In the genomic region with DNA sequence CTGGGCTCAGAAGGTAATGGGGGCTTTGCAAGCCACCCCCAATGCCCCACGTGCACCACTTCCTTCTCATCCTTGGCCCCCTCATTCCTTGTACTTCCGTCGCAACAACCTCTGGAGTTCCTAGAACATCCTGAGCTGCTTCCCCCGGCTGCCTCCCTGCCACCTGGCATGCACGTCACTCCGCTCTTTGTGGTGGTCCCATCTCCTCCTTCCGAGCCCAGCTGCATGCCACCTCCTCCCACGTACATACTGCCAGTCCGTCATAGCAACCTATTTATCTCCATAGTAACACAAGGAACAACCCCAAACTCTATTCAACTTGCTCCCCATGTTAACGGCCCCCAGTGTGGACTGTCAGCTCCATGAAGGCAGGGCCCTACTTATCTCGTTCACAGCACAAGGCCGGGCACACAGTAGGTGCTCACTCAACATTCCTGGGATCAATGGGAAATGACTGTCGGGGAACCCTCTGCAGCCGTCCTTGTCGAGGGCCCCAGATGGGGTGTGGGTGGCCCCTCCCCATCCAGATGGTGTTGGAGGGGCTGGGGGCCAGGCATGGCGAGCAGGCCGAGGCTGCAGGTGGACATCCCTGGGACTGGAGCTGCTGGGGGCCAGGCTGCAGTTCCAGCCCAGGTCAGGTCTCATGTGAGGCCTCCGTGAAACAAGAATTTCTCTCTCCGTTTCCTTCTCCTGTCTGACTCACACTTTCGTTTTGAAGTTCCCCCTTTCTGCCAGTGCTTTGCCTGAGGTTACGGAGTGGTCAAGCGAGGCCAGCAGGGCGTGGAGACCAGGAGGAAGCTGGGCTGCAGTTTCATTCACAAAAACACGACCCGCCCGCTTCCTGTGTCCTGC, we compare ENCODE assay signal across 8 cellular contexts. TPM values are rescaled to one million over a fixed set of nuclear protein-coding genes. Genes with fewer than 3 reads are reported as not detected.
DNase-seq lines count a peak whose midpoint lies in the region; ATAC-seq lines count a peak whose summit lies in the region.

No MANE protein-coding gene starts in this region.

- H3K4me3 ChIP-seq in CD8-positive, alpha-beta memory T cell (ENCODE audit: low read length): peak overlapping the region; percentile 52
- H3K4me3 ChIP-seq in duodenal mucosa (ENCODE audit: low read depth in 1 of 2, low read length in 2 of 2) (peak overlapping the region; percentile 38 to 46), mesenchymal stem cell (ENCODE audit: insufficient read depth in 1 of 2, low read depth in 1 of 2, low read length in 2 of 2) (peak overlapping the region in 1 of 2 experiments; percentile 45), urinary bladder (ENCODE audit: low read depth, low read length) (no peak overlapping the region)

- H4K8ac ChIP-seq in mesenchymal stem cell (ENCODE audit: low read length): peak overlapping the region; percentile 92

- H3K4me2 ChIP-seq in mesenchymal stem cell (ENCODE audit: low read length, poor library complexity, severe bottlenecking): peak overlapping the region; percentile 39

- no peaks in the 10 kb centered on the region for H3K27me3 ChIP-seq in CD8-positive, alpha-beta memory T cell (ENCODE audit: insufficient read depth, low read length, poor library complexity, severe bottlenecking)
- H3K27me3 ChIP-seq in duodenal mucosa (ENCODE audit: control insufficient read depth in 1 of 2, insufficient read depth in 2 of 2, low read length in 2 of 2) (no peaks in the 10 kb centered on the region), mesenchymal stem cell (ENCODE audit: control insufficient read depth in 1 of 2, insufficient read depth in 1 of 2, low read length in 2 of 2) (no peaks in the 10 kb centered on the region)

- peak overlapping the region; percentile 20 for H2AFZ ChIP-seq in mesenchymal stem cell (ENCODE audit: low read depth, low read length)

- 20% methylated on average over 26 of the region's 26 CpGs for WGBS in mesenchymal stem cell
- 50% methylated on average over 26 of the region's 26 CpGs for WGBS in urinary bladder

- peak overlapping the region; percentile 66 for H3K27ac ChIP-seq in CD8-positive, alpha-beta memory T cell (ENCODE audit: low read depth, low read length)
- H3K27ac ChIP-seq in duodenal mucosa (ENCODE audit: low read depth, low read length) (peak overlapping the region; percentile 84), mesenchymal stem cell (ENCODE audit: low read length, poor library complexity, severe bottlenecking) (peak overlapping the region; percentile 76), urinary bladder (ENCODE audit: low read depth) (peak overlapping the region; percentile 70)

- peak overlapping the region; percentile 76 to 98 (median 94) for H3K27ac Mint-ChIP-seq in CD8-positive, alpha-beta memory T cell

- H3K9me3 ChIP-seq in CD8-positive, alpha-beta memory T cell (ENCODE audit: low read length): no peaks in the 10 kb centered on the region
- H3K9me3 ChIP-seq in duodenal mucosa (ENCODE audit: control insufficient read depth in 1 of 2, low read length in 2 of 2): no peaks in the 10 kb centered on the region
- H3K9me3 ChIP-seq in mesenchymal stem cell (ENCODE audit: control insufficient read depth, low read length): no peaks in the 10 kb centered on the region

- peak overlapping the region; percentile 99 for H4K91ac ChIP-seq in mesenchymal stem cell (ENCODE audit: low read length)

- peaks cover 0 to 3% (median 0%) of the 10 kb centered on the region in 5 donors for H3K9me3 Mint-ChIP-seq in CD8-positive, alpha-beta memory T cell

- no peaks in the 10 kb centered on the region for H3K36me3 Mint-ChIP-seq in CD8-positive, alpha-beta memory T cell

- POLR2A ChIA-PET in CD8-positive, alpha-beta memory T cell (lab: Charles Lee): interaction anchor here (0.8 kb wide), 1 partner anchor 14 kb away, joined by 3 read pairs; no protein-coding TSS in a partner anchor

- DNase-seq in CD8-positive, alpha-beta memory T cell: peak in 3 of 5 donors; percentile 71 to 77 (median 76)
- DNase-seq in SW480 (ENCODE audit: low spot score) (peak; percentile 96), mesenchymal stem cell (peak; percentile 93), 8988T (no peak)

- peak overlapping the region; percentile 86 to 92 for H3K4ac ChIP-seq in mesenchymal stem cell (ENCODE audit: low read depth in 1 of 2, low read length in 2 of 2)

- H2BK15ac ChIP-seq in mesenchymal stem cell (ENCODE audit: low read depth, poor library complexity, severe bottlenecking): peak overlapping the region; percentile 94

- peak overlapping the region in 1 of 2 experiments; percentile 68 for H3K14ac ChIP-seq in mesenchymal stem cell (ENCODE audit: low read length in 2 of 2)

- H3K9ac ChIP-seq in duodenal mucosa (ENCODE audit: low read depth in 1 of 2, low read length in 2 of 2): peak overlapping the region; percentile 26 to 46
- peak overlapping the region; percentile 86 for H3K9ac ChIP-seq in mesenchymal stem cell (ENCODE audit: low read length)

- H2BK120ac ChIP-seq in mesenchymal stem cell (ENCODE audit: low read depth, low read length): peak overlapping the region; percentile 96

- H3K79me1 ChIP-seq in mesenchymal stem cell (replicated peaks; ENCODE audit: low read length, poor library complexity, severe bottlenecking): peaks cover 3% of the 10 kb centered on the region

- H3K23ac ChIP-seq in mesenchymal stem cell (ENCODE audit: low read length in 2 of 2): peak overlapping the region in 1 of 2 experiments; percentile 10

- H2BK5ac ChIP-seq in mesenchymal stem cell (ENCODE audit: low read depth, low read length, poor library complexity, severe bottlenecking): peak overlapping the region; percentile 60

- H3K4me1 ChIP-seq in CD8-positive, alpha-beta memory T cell (ENCODE audit: insufficient read depth, low read length): peaks cover 58% of the 10 kb centered on the region
- H3K4me1 ChIP-seq in duodenal mucosa (ENCODE audit: control insufficient read depth in 1 of 2, insufficient read depth in 2 of 2, low read length in 2 of 2) (peaks cover 67 to 72% of the 10 kb centered on the region in 2 donors), mesenchymal stem cell (ENCODE audit: control insufficient read depth, insufficient read depth, low read depth, low read length) (peaks cover 56% of the 10 kb centered on the region), urinary bladder (ENCODE audit: insufficient read depth) (peaks cover 3% of the 10 kb centered on the region)

- peak overlapping the region; percentile 21 for H2AK5ac ChIP-seq in mesenchymal stem cell (ENCODE audit: low read length, severe bottlenecking)

- H3K4me3 Mint-ChIP-seq in CD8-positive, alpha-beta memory T cell: peak overlapping the region; percentile 58 to 81 (median 78)

- H3K36me3 ChIP-seq in CD8-positive, alpha-beta memory T cell (ENCODE audit: insufficient read depth, low read length): no peaks in the 10 kb centered on the region
- H3K36me3 ChIP-seq in duodenal mucosa (ENCODE audit: control insufficient read depth in 1 of 2, insufficient read depth in 2 of 2, low read length in 2 of 2): no peaks in the 10 kb centered on the region
- H3K36me3 ChIP-seq in mesenchymal stem cell (ENCODE audit: control insufficient read depth in 1 of 2, insufficient read depth in 2 of 2, low read depth in 1 of 2, low read length in 2 of 2): no peaks in the 10 kb centered on the region
- no peaks in the 10 kb centered on the region for H3K36me3 ChIP-seq in urinary bladder (ENCODE audit: insufficient read depth)

- peak; percentile 49 for ATAC-seq in GM19395 (IDR thresholded peaks at IDR 0.05; ENCODE audit: unreplicated experiment)
- peak; percentile 32 for ATAC-seq in HG03571 (IDR thresholded peaks at IDR 0.05; ENCODE audit: unreplicated experiment)

- H3K27me3 Mint-ChIP-seq in CD8-positive, alpha-beta memory T cell: no peaks in the 10 kb centered on the region

- peak overlapping the region; percentile 60 to 98 for H3K18ac ChIP-seq in mesenchymal stem cell (ENCODE audit: low read depth in 1 of 2, low read length in 2 of 2)

- H3K4me1 Mint-ChIP-seq in CD8-positive, alpha-beta memory T cell: peaks cover 46 to 73% (median 53%) of the 10 kb centered on the region in 3 donors

- peak overlapping the region; percentile 92 to 96 for H2BK12ac ChIP-seq in mesenchymal stem cell (ENCODE audit: low read length in 2 of 2)

- CTCF ChIA-PET in CD8-positive, alpha-beta memory T cell (lab: Charles Lee): interaction anchor here (1.0 to 4.0 kb wide), 5 partner anchors 11 to 371 kb away, joined by 3 to 13 read pairs (median 3); no protein-coding TSS in a partner anchor

RNA-seq across cellular contexts. Expression of a gene that starts 4.2 kb away (rescaled TPM):
- total RNA-seq in CD8-positive, alpha-beta memory T cell: under 1 TPM in 1 of 2 experiments, not detected in 1; 0.89 TPM
- polyA plus RNA-seq in CD8-positive, alpha-beta memory T cell: not detected
- 2.5 TPM for polyA plus RNA-seq in mesenchymal stem cell (2013, experiment 1 of 2)
- polyA plus RNA-seq in mesenchymal stem cell (2013, experiment 2 of 2): 4.8 TPM
- total RNA-seq in urinary bladder: not detected
- 0.13 TPM for polyA plus RNA-seq in urinary bladder
